10 cellular contexts compared by ENCODE assay signal in the genomic region with DNA sequence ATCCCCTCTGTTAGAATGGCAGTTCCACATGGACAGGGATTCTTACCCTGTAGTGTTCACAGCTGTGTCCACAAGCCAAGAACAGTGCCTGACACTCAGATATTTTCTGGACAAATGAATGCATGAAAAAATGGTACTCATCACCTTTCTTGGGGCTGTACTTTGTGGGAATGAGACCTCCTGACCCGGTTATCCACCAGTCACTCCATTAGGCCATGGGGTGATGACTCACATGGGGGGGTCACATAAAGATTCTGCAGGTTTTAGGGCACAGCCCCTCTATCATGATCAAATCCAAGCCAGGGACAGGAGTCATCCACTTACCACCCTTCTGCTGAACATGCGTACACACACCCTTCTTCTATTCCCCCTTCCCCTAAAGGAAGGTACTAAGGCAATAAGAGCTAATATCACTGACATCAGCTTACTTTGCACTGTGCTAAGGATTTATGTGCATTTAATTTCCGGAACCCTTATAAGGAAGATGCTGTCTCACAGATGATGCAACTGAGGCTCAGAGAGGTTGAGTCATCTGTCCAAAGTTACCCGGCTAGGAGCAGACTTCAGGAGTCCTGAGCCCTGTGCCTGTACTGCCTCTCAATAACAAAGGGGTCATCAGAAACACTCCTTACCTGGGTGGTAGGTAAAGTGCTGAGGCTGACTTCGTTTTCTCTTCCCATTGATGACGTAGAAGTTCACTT.
DNase-seq lines count a peak whose midpoint lies in the region; TF ChIP-seq lines count a peak whose summit lies in the region.
"Had no signal": no experiment of that assay in that cellular context is flagged by ENCODE, and none has a peak within 500 bp of the region (broad histone marks: within the 10 kb centered on the region; RNA-seq: fewer than 3 reads in every experiment).

No MANE protein-coding gene starts in this region.

- peak overlapping the region; percentile 89 for H2BK12ac ChIP-seq in trophoblast cell (ENCODE audit: low read length)

- H4K8ac ChIP-seq in trophoblast cell (ENCODE audit: low read depth, low read length), result peak overlapping the region; percentile 2

- no peaks in the 10 kb centered on the region for H3K9me3 ChIP-seq in trophoblast cell (ENCODE audit: insufficient read depth, low read depth, low read length)

- no peak overlapping the region for H3K9ac ChIP-seq in trophoblast cell (ENCODE audit: low read length)

- H2AFZ ChIP-seq in trophoblast cell (ENCODE audit: insufficient read depth, low read length, poor library complexity), result no peak overlapping the region

- peak overlapping the region; percentile 34 for H2BK5ac ChIP-seq in trophoblast cell (ENCODE audit: low read depth, low read length, poor library complexity)

- no CpG with 5 or more reads among the region's 6 CpGs for WGBS in trophoblast cell (ENCODE audit: extremely low coverage, insufficient coverage, insufficient read length)

- no peak overlapping the region for H3K4me3 Mint-ChIP-seq in chondrocyte (ENCODE audit: unreplicated experiment)

- peak overlapping the region; percentile 81 for H4K91ac ChIP-seq in trophoblast cell (ENCODE audit: low read depth, low read length)

- peaks cover 62% of the 10 kb centered on the region for H3K79me1 ChIP-seq in trophoblast cell (ENCODE audit: low read length)

- peaks cover 7% of the 10 kb centered on the region for H3K79me2 ChIP-seq in trophoblast cell (ENCODE audit: control insufficient read depth, insufficient read depth, low read length, poor library complexity)

- peak overlapping the region; percentile 76 for H2AK5ac ChIP-seq in trophoblast cell (ENCODE audit: low read length)

- H3K4me1 ChIP-seq in trophoblast cell (ENCODE audit: control insufficient read depth in 1 of 2, insufficient read depth in 2 of 2, low read length in 2 of 2), result peaks cover 14 to 30% of the 10 kb centered on the region in 2 experiments

- no peaks in the 10 kb centered on the region for H3K27me3 Mint-ChIP-seq in chondrocyte (ENCODE audit: low read depth)

- TF ChIP-seq CTCF in chondrocyte (IDR thresholded peaks at IDR 0.05), result no peak

- peaks cover 1% of the 10 kb centered on the region for H3K36me3 Mint-ChIP-seq in chondrocyte (ENCODE audit: low read depth)

- H3K9me3 Mint-ChIP-seq in chondrocyte (ENCODE audit: low read depth), result no peaks in the 10 kb centered on the region

- peak; percentile 89 for DNase-seq in EL
- peak; percentile 91 for DNase-seq in NCI-H460 (ENCODE audit: extremely low read depth, low read depth)
- DNase-seq in chondrocyte (ENCODE audit: low spot score), result no peak
- DNase-seq in trophoblast cell, result peak in 1 of 2 donors; percentile 33
- DNase-seq in occipital lobe (lab: John Stamatoyannopoulos, UW), result no peak
- no peak for DNase-seq in T-helper 1 cell
- DNase-seq in mucosa of gallbladder (ENCODE audit: low spot score), result no peak
- DNase-seq: activated CD4-positive, alpha-beta T cell treated with anti-CD3 and anti-CD28 coated beads for 48 hours; foreskin melanocyte; NCI-H146 had no signal

- no peak overlapping the region for H3K4me3 ChIP-seq in trophoblast cell (ENCODE audit: low read depth, low read length)

- peak overlapping the region; percentile 12 for H3K27ac Mint-ChIP-seq in chondrocyte (ENCODE audit: unreplicated experiment)

- no peak overlapping the region for H3K4me2 ChIP-seq in trophoblast cell (ENCODE audit: low read length)

- peak overlapping the region; percentile 88 for H2BK120ac ChIP-seq in trophoblast cell (ENCODE audit: insufficient read depth, low read length, poor library complexity)

- H3K27me3 ChIP-seq in trophoblast cell (ENCODE audit: insufficient read depth, low read length), result no peaks in the 10 kb centered on the region

- H3K36me3 ChIP-seq in trophoblast cell (ENCODE audit: control insufficient read depth in 1 of 2, insufficient read depth in 2 of 2, low read length in 2 of 2), result peaks cover 10 to 21% of the 10 kb centered on the region in 2 experiments

- no peak overlapping the region for H4K12ac ChIP-seq in trophoblast cell (ENCODE audit: low read depth, low read length)

- peak overlapping the region; percentile 36 for H3K14ac ChIP-seq in trophoblast cell (ENCODE audit: low read length)

- no peak overlapping the region for H3K27ac ChIP-seq in trophoblast cell (ENCODE audit: low read depth, low read length)

- peak overlapping the region; percentile 54 for H3K18ac ChIP-seq in trophoblast cell (ENCODE audit: low read length)

- no peak overlapping the region for H3K23ac ChIP-seq in trophoblast cell (ENCODE audit: low read length)

- H3K4ac ChIP-seq in trophoblast cell (ENCODE audit: low read depth, low read length), result no peak overlapping the region

- peaks cover 8% of the 10 kb centered on the region for H3K4me1 Mint-ChIP-seq in chondrocyte (ENCODE audit: low read depth)

Comparison
In these comparisons a context has a peak if more than half of its experiments do, and no peak if none do; other contexts are left out.
1. DNase-seq: peak in EL (single experiment) and NCI-H460 (single experiment); none in chondrocyte (single experiment), occipital lobe (single experiment), T-helper 1 cell (0 of 5) and mucosa of gallbladder (single experiment).